Comparison of ENCODE assay signal across 18 cellular contexts in genomic region chr18:68705119-68705518, GRCh38. TPM values are rescaled to one million over a fixed set of nuclear protein-coding genes. Genes with fewer than 3 reads are reported as not detected.
DNase-seq lines count a peak whose midpoint lies in the region; ATAC-seq lines count a peak whose summit lies in the region.
"Had no signal": no experiment of that assay in that cellular context is flagged by ENCODE, and none has a peak within 500 bp of the region (broad histone marks: within the 10 kb centered on the region; RNA-seq: fewer than 3 reads in every experiment).

No MANE protein-coding gene starts in this region.

- H3K36me3 Mint-ChIP-seq in T-helper 2 cell treated with Interferon-gamma antibody and Interleukin-4, amounts not matched to agents 5 μg/mL and 100 μg/mL, for 36 hours (ENCODE audit: low read depth), result peaks cover 56% of the 10 kb centered on the region
- peaks cover 71% of the 10 kb centered on the region for H3K36me3 Mint-ChIP-seq in activated CD4-positive, alpha-beta memory T cell treated with anti-CD3 and anti-CD28 coated beads, Interleukin-2, amount 10 ng/mL, durations not matched to agents 7 days and 5 days (ENCODE audit: low read depth)

- CTCF ChIA-PET in activated CD4-positive, alpha-beta memory T cell treated with anti-CD3 and anti-CD28 coated beads, Interleukin-2, amount 10 ng/mL, durations not matched to agents 7 days and 5 days (lab: Charles Lee), result no interaction called here

- H3K27ac ChIP-seq in mesodermal cell (ENCODE audit: low read depth, low read length, severe bottlenecking), result peak overlapping the region; percentile 32
- H3K27ac ChIP-seq in aorta (ENCODE audit: low read depth in 1 of 2, low read length in 2 of 2), result no peak overlapping the region
- H3K27ac ChIP-seq: breast epithelium, coronary artery had no signal

- H3K4me1 Mint-ChIP-seq in T-helper 2 cell treated with Interferon-gamma antibody and Interleukin-4, amounts not matched to agents 5 μg/mL and 100 μg/mL, for 36 hours (ENCODE audit: low read depth), result peaks cover 24% of the 10 kb centered on the region
- H3K4me1 Mint-ChIP-seq in activated CD4-positive, alpha-beta memory T cell treated with anti-CD3 and anti-CD28 coated beads, Interleukin-2, amount 10 ng/mL, durations not matched to agents 7 days and 5 days, result peaks cover 42% of the 10 kb centered on the region

- H3K4me3 ChIP-seq in mesodermal cell (ENCODE audit: extremely low read depth, insufficient read depth, low read length, poor library complexity, severe bottlenecking) (no peak overlapping the region), aorta (ENCODE audit: low read length in 2 of 2) (no peak overlapping the region)
- H3K4me3 ChIP-seq: breast epithelium, coronary artery, lung had no signal

- no peak for DNase-seq in T-helper 2 cell treated with Interferon-gamma antibody and Interleukin-4, amounts not matched to agents 5 μg/mL and 100 μg/mL, for 36 hours (ENCODE audit: low spot score)
- DNase-seq in T-helper 2 cell (no peak), ELR (ENCODE audit: low read depth) (peak; percentile 10), aorta (no peak)
- DNase-seq in activated CD4-positive, alpha-beta memory T cell treated with anti-CD3 and anti-CD28 coated beads, Interleukin-2, amount 10 ng/mL, durations not matched to agents 7 days and 5 days, result no peak
- DNase-seq in effector CD4-positive, alpha-beta T cell, result no peak
- DNase-seq: 8988T; activated effector memory CD4-positive, alpha-beta T cell treated with Interleukin-2 at 50 U/mL for 16 hours; KBM-7; NCI-H187 treated with DMSO at 0.1 percent for 48 hours; NCI-H69; nucleus accumbens; trophoblast cell had no signal

- no CpG with 5 or more reads among the region's 1 CpG for WGBS in mesodermal cell (ENCODE audit: insufficient coverage in 2 of 2), 2 experiments
- 92 to 97% methylated on average over 1 of the region's 1 CpG for WGBS in aorta, 2 donors

- intact Hi-C loops in aorta (cut with DNase I), result no loop called here

- H3K9me3 Mint-ChIP-seq in T-helper 2 cell treated with Interferon-gamma antibody and Interleukin-4, amounts not matched to agents 5 μg/mL and 100 μg/mL, for 36 hours, result no peaks in the 10 kb centered on the region
- no peaks in the 10 kb centered on the region for H3K9me3 Mint-ChIP-seq in activated CD4-positive, alpha-beta memory T cell treated with anti-CD3 and anti-CD28 coated beads, Interleukin-2, amount 10 ng/mL, durations not matched to agents 7 days and 5 days

- no peaks in the 10 kb centered on the region for H3K27me3 ChIP-seq in aorta (ENCODE audit: control insufficient read depth in 1 of 2, insufficient read depth in 2 of 2, low read length in 1 of 2)
- H3K27me3 ChIP-seq: breast epithelium had no signal

- H3K4me1 ChIP-seq in mesodermal cell (ENCODE audit: control insufficient read depth, insufficient read depth, low read length, poor library complexity, severe bottlenecking) (peaks cover 10% of the 10 kb centered on the region), aorta (ENCODE audit: control insufficient read depth in 1 of 2, insufficient read depth in 2 of 2, low read length in 2 of 2) (no peaks in the 10 kb centered on the region)
- H3K4me1 ChIP-seq: breast epithelium had no signal

- H3K4me3 Mint-ChIP-seq in T-helper 2 cell treated with Interferon-gamma antibody and Interleukin-4, amounts not matched to agents 5 μg/mL and 100 μg/mL, for 36 hours, result no peak overlapping the region
- H3K4me3 Mint-ChIP-seq in activated CD4-positive, alpha-beta memory T cell treated with anti-CD3 and anti-CD28 coated beads, Interleukin-2, amount 10 ng/mL, durations not matched to agents 7 days and 5 days, result no peak overlapping the region

- no peaks in the 10 kb centered on the region for H3K9me3 ChIP-seq in mesodermal cell (ENCODE audit: control insufficient read depth, low read length)
- no peaks in the 10 kb centered on the region for H3K9me3 ChIP-seq in aorta (ENCODE audit: control insufficient read depth, low read length)
- H3K9me3 ChIP-seq: breast epithelium had no signal

- POLR2A ChIA-PET in activated CD4-positive, alpha-beta memory T cell treated with anti-CD3 and anti-CD28 coated beads, Interleukin-2, amount 10 ng/mL, durations not matched to agents 7 days and 5 days (lab: Charles Lee), result interaction anchor here (1.7 kb wide), 1 partner anchor 10 kb away, joined by 9 read pairs; the partner anchor contains the start of gene TMX3

- H3K27ac Mint-ChIP-seq in T-helper 2 cell treated with Interferon-gamma antibody and Interleukin-4, amounts not matched to agents 5 μg/mL and 100 μg/mL, for 36 hours, result peak overlapping the region; percentile 19
- peak overlapping the region; percentile 23 for H3K27ac Mint-ChIP-seq in activated CD4-positive, alpha-beta memory T cell treated with anti-CD3 and anti-CD28 coated beads, Interleukin-2, amount 10 ng/mL, durations not matched to agents 7 days and 5 days

- H3K27me3 Mint-ChIP-seq in T-helper 2 cell treated with Interferon-gamma antibody and Interleukin-4, amounts not matched to agents 5 μg/mL and 100 μg/mL, for 36 hours (ENCODE audit: low read depth), result no peaks in the 10 kb centered on the region
- no peaks in the 10 kb centered on the region for H3K27me3 Mint-ChIP-seq in activated CD4-positive, alpha-beta memory T cell treated with anti-CD3 and anti-CD28 coated beads, Interleukin-2, amount 10 ng/mL, durations not matched to agents 7 days and 5 days

- ATAC-seq in GM19452 (IDR thresholded peaks at IDR 0.05; ENCODE audit: unreplicated experiment) (no peak), aorta (ENCODE audit: low FRiP score) (no peak)

- H3K36me3 ChIP-seq in mesodermal cell (ENCODE audit: control insufficient read depth, insufficient read depth, low read length), result peaks cover 44% of the 10 kb centered on the region
- H3K36me3 ChIP-seq in aorta (ENCODE audit: control insufficient read depth in 1 of 2, insufficient read depth in 2 of 2, low read length in 1 of 2), result no peaks in the 10 kb centered on the region

RNA-seq across cellular contexts. Expression of gene TMX3, which starts 9.8 kb away (rescaled TPM):
- 10 to 100 TPM; 55.9 to 56.0 TPM for total RNA-seq in activated CD4-positive, alpha-beta memory T cell treated with anti-CD3 and anti-CD28 coated beads, Interleukin-2, amount 10 ng/mL, durations not matched to agents 7 days and 5 days
- polyA plus RNA-seq in mesodermal cell (2013, experiment 1 of 2), result 41.1 TPM
- polyA plus RNA-seq in mesodermal cell (2013, experiment 2 of 2), result 43.8 TPM
- 10 to 100 TPM; 52.3 to 59.6 TPM for total RNA-seq in aorta
- 10 to 100 TPM; 23.2 to 33.8 TPM for polyA plus RNA-seq in aorta
